16 cellular contexts compared by ENCODE assay signal in genomic region chr17:38603786-38604478, GRCh38. TPM values are rescaled to one million over a fixed set of nuclear protein-coding genes. Genes with fewer than 3 reads are reported as not detected.
DNase-seq lines count a peak whose midpoint lies in the region; ATAC-seq and TF ChIP-seq lines count a peak whose summit lies in the region.
"Had no signal": no experiment of that assay in that cellular context is flagged by ENCODE, and none has a peak within 500 bp of the region (broad histone marks: within the 10 kb centered on the region; RNA-seq: fewer than 3 reads in every experiment).

No MANE protein-coding gene starts in this region.

- DNase-seq in CD14-positive monocyte (ENCODE audit: low spot score) (no peak), caudate nucleus (lab: John Stamatoyannopoulos, UW) (no peak), mesothelial cell of epicardium (ENCODE audit: low spot score in 2 of 2, unreplicated experiment in 2 of 2) (no peak), SIG-M5 (lab: John Stamatoyannopoulos, UW) (no peak), HFFc6 (no peak), GM13976 (ENCODE audit: low spot score) (no peak)
- DNase-seq: dermis blood vessel endothelial cell, GF-D8, NCI-H2171 treated with DMSO at 0.1 percent for 48 hours, spleen had no signal

- H3K9me3 ChIP-seq in ES-I3 (ENCODE audit: control insufficient read depth, insufficient read depth, low read length): no peaks in the 10 kb centered on the region
- H3K9me3 ChIP-seq: gastroesophageal sphincter, spleen had no signal

- H3K9ac ChIP-seq in ES-I3 (ENCODE audit: low read depth, low read length): peak overlapping the region; percentile 22; the same call in 1 of the 2 replicates

- no peaks in the 10 kb centered on the region for H3K36me3 ChIP-seq in ES-I3 (ENCODE audit: insufficient read depth, low read length)
- H3K36me3 ChIP-seq: gastroesophageal sphincter, spleen had no signal

- in situ Hi-C loops in GM13976 (cut with MboI; ENCODE audit: low sequenced_read_pairs, unreplicated experiment): no loop called here

- H3K36me3 Mint-ChIP-seq in CD14-positive monocyte (no peaks in the 10 kb centered on the region), mesothelial cell of epicardium (no peaks in the 10 kb centered on the region), HFFc6 (ENCODE audit: low read depth) (no peaks in the 10 kb centered on the region)
- H3K36me3 Mint-ChIP-seq: activated naive CD8-positive, alpha-beta T cell treated with anti-CD3 and anti-CD28 coated beads, Interleukin-2, amount 10 ng/mL, durations not matched to agents 7 days and 5 days had no signal

- TF ChIP-seq CTCF in CD14-positive monocyte (IDR thresholded peaks at IDR 0.05): no peak
- no peak for TF ChIP-seq CTCF in mesothelial cell of epicardium (IDR thresholded peaks at IDR 0.05; ENCODE audit: unreplicated experiment)
- no peak for TF ChIP-seq CTCF in HFFc6 (IDR thresholded peaks at IDR 0.05)
- TF ChIP-seq CTCF in GM13976 (IDR thresholded peaks at IDR 0.05; ENCODE audit: borderline replicate concordance, control extremely low read depth, extremely low read depth, insufficient read depth, missing control alignments): no peak

- peaks cover 51% of the 10 kb centered on the region for H3K4me1 ChIP-seq in ES-I3 (ENCODE audit: insufficient read depth, low read length)

- H3K27me3 Mint-ChIP-seq in CD14-positive monocyte (ENCODE audit: low read depth in 3 of 3) (peaks cover 87 to 98% (median 91%) of the 10 kb centered on the region in 3 donors), mesothelial cell of epicardium (ENCODE audit: low read depth) (peaks cover 33% of the 10 kb centered on the region), HFFc6 (ENCODE audit: insufficient read depth) (peaks cover 41% of the 10 kb centered on the region)

- H3K4me3 Mint-ChIP-seq in CD14-positive monocyte (peak overlapping the region; percentile 44 to 75), mesothelial cell of epicardium (peak overlapping the region; percentile 5), HFFc6 (no peak overlapping the region)
- H3K4me3 Mint-ChIP-seq: activated naive CD8-positive, alpha-beta T cell treated with anti-CD3 and anti-CD28 coated beads, Interleukin-2, amount 10 ng/mL, durations not matched to agents 7 days and 5 days had no signal

- H3K27ac Mint-ChIP-seq in CD14-positive monocyte: no peak overlapping the region
- no peak overlapping the region for H3K27ac Mint-ChIP-seq in mesothelial cell of epicardium
- H3K27ac Mint-ChIP-seq in HFFc6: no peak overlapping the region
- H3K27ac Mint-ChIP-seq: activated CD4-positive, alpha-beta T cell treated with anti-CD3 and anti-CD28 coated beads, Interleukin-2, amount 10 ng/mL, durations not matched to agents 24 days and 14 days; activated naive CD8-positive, alpha-beta T cell treated with anti-CD3 and anti-CD28 coated beads, Interleukin-2, amount 10 ng/mL, durations not matched to agents 7 days and 5 days had no signal

- H3K4me1 Mint-ChIP-seq in CD14-positive monocyte (peaks cover 6% of the 10 kb centered on the region), mesothelial cell of epicardium (peaks cover 54% of the 10 kb centered on the region), HFFc6 (ENCODE audit: low read depth) (no peaks in the 10 kb centered on the region)

- peak overlapping the region; percentile 70 for H3K27ac ChIP-seq in caudate nucleus (ENCODE audit: low read depth, low read length)
- H3K27ac ChIP-seq: spleen had no signal

- peaks cover 0 to 20% (median 9%) of the 10 kb centered on the region in 7 donors for H3K9me3 Mint-ChIP-seq in CD14-positive monocyte
- H3K9me3 Mint-ChIP-seq in mesothelial cell of epicardium: no peaks in the 10 kb centered on the region
- H3K9me3 Mint-ChIP-seq in HFFc6: no peaks in the 10 kb centered on the region
- H3K9me3 Mint-ChIP-seq: activated CD4-positive, alpha-beta T cell treated with anti-CD3 and anti-CD28 coated beads, Interleukin-2, amount 10 ng/mL, durations not matched to agents 24 days and 14 days; activated naive CD8-positive, alpha-beta T cell treated with anti-CD3 and anti-CD28 coated beads, Interleukin-2, amount 10 ng/mL, durations not matched to agents 7 days and 5 days had no signal

- intact Hi-C loops in CD14-positive monocyte (cut with micrococcal nuclease): no loop called here

- ATAC-seq in GM18498 (IDR thresholded peaks at IDR 0.05; ENCODE audit: unreplicated experiment): no peak
- ATAC-seq: gastroesophageal sphincter had no signal

RNA-seq across cellular contexts. Expression of gene SRCIN1, which starts 1.8 kb away (rescaled TPM):
- not detected for polyA plus RNA-seq in CD14-positive monocyte
- 19.4 to 21.4 TPM (median 20.8 TPM) in 3 replicates for total RNA-seq in mesothelial cell of epicardium
- total RNA-seq in HFFc6 (2021; fragmentation: NEBNext Ultra II Directional; extraction: Animal tissue kit (Norgen Biotek cat#: 25700)): not detected
- total RNA-seq: RPMI7951 had no signal

Comparison
In these comparisons a context has a peak if more than half of its experiments do, and no peak if none do; other contexts are left out.
1. RNA of gene SRCIN1, which starts 1.8 kb away (total RNA-seq): 19.4 to 21.4 TPM in mesothelial cell of epicardium; not detected in HFFc6; every median in the first group is over 10 times any median in the second.